In genomic region chr17:62833816-62834215, GRCh38 we compare ENCODE assay signal across 11 cellular contexts. TPM values are rescaled to one million over a fixed set of nuclear protein-coding genes. Genes with fewer than 3 reads are reported as not detected.
"Had no signal": no experiment of that assay in that cellular context is flagged by ENCODE, and none has a peak within 500 bp of the region (broad histone marks: within the 10 kb centered on the region; RNA-seq: fewer than 3 reads in every experiment).

No MANE protein-coding gene starts in this region.

RNA-seq across cellular contexts. Expression of gene MARCHF10, which starts 25.7 kb away (rescaled TPM):
- total RNA-seq: activated B cell treated with CpG ODN at 0.5 μM for 24 hours; activated CD4-positive, alpha-beta memory T cell treated with anti-CD3 and anti-CD28 coated beads for 36 hours; activated CD4-positive, alpha-beta memory T cell treated with anti-CD3 and anti-CD28 coated beads, Interleukin-2, amount 10 ng/mL, durations not matched to agents 7 days and 5 days; activated CD4-positive, alpha-beta T cell treated with anti-CD3 and anti-CD28 coated beads for 36 hours; activated CD4-positive, alpha-beta T cell treated with anti-CD3 and anti-CD28 coated beads, Interleukin-2, amount 10 ng/mL, durations not matched to agents 24 days and 14 days; activated CD4-positive, alpha-beta T cell treated with anti-CD3 and anti-CD28 coated beads, Interleukin-2, amount 10 ng/mL, durations not matched to agents 7 days and 5 days; activated CD8-positive, alpha-beta memory T cell treated with anti-CD3 and anti-CD28 coated beads for 36 hours; activated CD8-positive, alpha-beta T cell treated with anti-CD3 and anti-CD28 coated beads for 36 hours; activated CD8-positive, alpha-beta T cell treated with anti-CD3 and anti-CD28 coated beads, Interleukin-2, amount 10 ng/mL, durations not matched to agents 7 days and 5 days; T-helper 1 cell treated with Interleukin-12 subunit alpha and Interleukin-12 subunit beta and Interleukin-4 antibody, amounts not matched to agents 30 ng/mL and 1 ng/mL, for 36 hours; T-helper 2 cell treated with Interferon-gamma antibody and Interleukin-4, amounts not matched to agents 100 ng/mL and 5 ng/mL, for 36 hours had no signal
